In the genomic region with DNA sequence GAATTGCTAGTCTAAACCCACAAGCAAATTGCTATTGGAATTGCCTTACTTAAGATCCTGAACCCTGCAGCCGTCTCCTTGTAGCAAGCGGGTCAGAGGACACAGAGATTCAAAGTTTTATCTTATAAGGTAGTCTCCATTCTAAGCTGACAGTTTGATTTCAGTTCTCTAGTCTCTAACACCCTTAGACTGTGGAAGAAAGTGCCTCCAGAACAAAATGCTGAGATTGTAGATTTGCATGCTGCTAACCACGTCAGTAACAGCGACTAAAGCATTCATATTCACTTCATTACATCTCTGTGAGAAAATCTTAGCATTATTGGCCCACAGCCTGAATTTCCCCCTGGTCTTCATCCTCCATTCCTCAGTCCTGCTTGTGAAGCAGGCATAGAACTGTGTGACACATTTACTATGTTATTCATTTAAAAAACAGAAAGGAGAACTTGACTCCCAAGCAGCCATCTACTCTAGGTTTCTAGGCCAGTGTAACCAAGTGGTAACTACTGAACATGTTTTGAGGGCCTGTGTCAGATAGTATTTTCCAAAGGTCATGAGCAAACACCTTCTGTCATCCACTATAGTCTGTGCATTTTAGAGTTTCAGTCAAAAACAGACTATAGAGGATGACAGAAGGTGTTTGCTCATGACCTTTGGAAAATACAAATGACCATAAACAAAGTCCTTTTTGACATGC, we compare ENCODE assay signal across 1 cellular context.
TF ChIP-seq lines count a peak whose summit lies in the region.

No MANE protein-coding gene starts in this region.

TF ChIP-seq in HepG2, 621 proteins besides CTCF, POLR2A, EP300 and RAD21:
- TF ChIP-seq ELK4 (CRISPR knock-in tag; IDR thresholded peaks at IDR 0.05; ENCODE audit: borderline replicate concordance) (no peak), SAP130 (CRISPR knock-in tag; IDR thresholded peaks at IDR 0.05; ENCODE audit: low read depth) (0 out of 2 replicates have a peak, but pooled peaks have one; percentile 32), SOX5 (CRISPR knock-in tag; IDR thresholded peaks at IDR 0.05; ENCODE audit: borderline replicate concordance) (peak; percentile 22; the same call in 1 of the 2 replicates), ZNF251 (CRISPR knock-in tag; IDR thresholded peaks at IDR 0.05) (no peak), GATAD2A (CRISPR knock-in tag; IDR thresholded peaks at IDR 0.05) (no peak), ZNF556 (CRISPR knock-in tag; IDR thresholded peaks at IDR 0.05; ENCODE audit: borderline replicate concordance) (no peak), ZNF18 (CRISPR knock-in tag; IDR thresholded peaks at IDR 0.05; ENCODE audit: insufficient replicate concordance) (no peak), MAFK (conservative IDR thresholded peaks at IDR 0.05 in 1 of 2, IDR thresholded peaks at IDR 0.05 in 1 of 2; ENCODE audit: low read length in 2 of 2) (peak in 1 of 2 experiments; percentile 48; a peak in 1 of 4 replicates), ZNF670 (CRISPR knock-in tag; IDR thresholded peaks at IDR 0.05; ENCODE audit: borderline replicate concordance) (no peak), NR2F6 (IDR thresholded peaks at IDR 0.05) (no peak), NR2F6 (CRISPR knock-in tag; IDR thresholded peaks at IDR 0.05) (0 out of 2 replicates have a peak, but pooled peaks have one; percentile 8)
- TF ChIP-seq, protein P1, sequence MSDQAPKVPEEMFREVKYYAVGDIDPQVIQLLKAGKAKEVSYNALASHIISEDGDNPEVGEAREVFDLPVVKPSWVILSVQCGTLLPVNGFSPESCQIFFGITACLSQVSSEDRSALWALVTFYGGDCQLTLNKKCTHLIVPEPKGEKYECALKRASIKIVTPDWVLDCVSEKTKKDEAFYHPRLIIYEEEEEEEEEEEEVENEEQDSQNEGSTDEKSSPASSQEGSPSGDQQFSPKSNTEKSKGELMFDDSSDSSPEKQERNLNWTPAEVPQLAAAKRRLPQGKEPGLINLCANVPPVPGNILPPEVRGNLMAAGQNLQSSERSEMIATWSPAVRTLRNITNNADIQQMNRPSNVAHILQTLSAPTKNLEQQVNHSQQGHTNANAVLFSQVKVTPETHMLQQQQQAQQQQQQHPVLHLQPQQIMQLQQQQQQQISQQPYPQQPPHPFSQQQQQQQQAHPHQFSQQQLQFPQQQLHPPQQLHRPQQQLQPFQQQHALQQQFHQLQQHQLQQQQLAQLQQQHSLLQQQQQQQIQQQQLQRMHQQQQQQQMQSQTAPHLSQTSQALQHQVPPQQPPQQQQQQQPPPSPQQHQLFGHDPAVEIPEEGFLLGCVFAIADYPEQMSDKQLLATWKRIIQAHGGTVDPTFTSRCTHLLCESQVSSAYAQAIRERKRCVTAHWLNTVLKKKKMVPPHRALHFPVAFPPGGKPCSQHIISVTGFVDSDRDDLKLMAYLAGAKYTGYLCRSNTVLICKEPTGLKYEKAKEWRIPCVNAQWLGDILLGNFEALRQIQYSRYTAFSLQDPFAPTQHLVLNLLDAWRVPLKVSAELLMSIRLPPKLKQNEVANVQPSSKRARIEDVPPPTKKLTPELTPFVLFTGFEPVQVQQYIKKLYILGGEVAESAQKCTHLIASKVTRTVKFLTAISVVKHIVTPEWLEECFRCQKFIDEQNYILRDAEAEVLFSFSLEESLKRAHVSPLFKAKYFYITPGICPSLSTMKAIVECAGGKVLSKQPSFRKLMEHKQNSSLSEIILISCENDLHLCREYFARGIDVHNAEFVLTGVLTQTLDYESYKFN (CRISPR knock-in tag; conservative IDR thresholded peaks at IDR 0.05) = 0 out of 2 replicates have a peak, but pooled peaks have one; percentile 19
- TF ChIP-seq, protein P2, sequence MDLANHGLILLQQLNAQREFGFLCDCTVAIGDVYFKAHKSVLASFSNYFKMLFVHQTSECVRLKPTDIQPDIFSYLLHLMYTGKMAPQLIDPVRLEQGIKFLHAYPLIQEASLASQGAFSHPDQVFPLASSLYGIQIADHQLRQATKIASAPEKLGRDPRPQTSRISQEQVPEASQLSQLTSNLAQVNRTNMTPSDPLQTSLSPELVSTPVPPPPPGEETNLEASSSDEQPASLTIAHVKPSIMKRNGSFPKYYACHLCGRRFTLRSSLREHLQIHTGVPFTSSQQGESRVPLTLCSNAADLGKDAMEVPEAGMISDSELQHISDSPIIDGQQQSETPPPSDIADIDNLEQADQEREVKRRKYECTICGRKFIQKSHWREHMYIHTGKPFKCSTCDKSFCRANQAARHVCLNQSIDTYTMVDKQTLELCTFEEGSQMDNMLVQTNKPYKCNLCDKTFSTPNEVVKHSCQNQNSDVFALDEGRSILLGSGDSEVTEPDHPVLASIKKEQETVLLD (CRISPR knock-in tag; IDR thresholded peaks at IDR 0.05; ENCODE audit: low read depth) = no peak
- TF ChIP-seq, protein P3, sequence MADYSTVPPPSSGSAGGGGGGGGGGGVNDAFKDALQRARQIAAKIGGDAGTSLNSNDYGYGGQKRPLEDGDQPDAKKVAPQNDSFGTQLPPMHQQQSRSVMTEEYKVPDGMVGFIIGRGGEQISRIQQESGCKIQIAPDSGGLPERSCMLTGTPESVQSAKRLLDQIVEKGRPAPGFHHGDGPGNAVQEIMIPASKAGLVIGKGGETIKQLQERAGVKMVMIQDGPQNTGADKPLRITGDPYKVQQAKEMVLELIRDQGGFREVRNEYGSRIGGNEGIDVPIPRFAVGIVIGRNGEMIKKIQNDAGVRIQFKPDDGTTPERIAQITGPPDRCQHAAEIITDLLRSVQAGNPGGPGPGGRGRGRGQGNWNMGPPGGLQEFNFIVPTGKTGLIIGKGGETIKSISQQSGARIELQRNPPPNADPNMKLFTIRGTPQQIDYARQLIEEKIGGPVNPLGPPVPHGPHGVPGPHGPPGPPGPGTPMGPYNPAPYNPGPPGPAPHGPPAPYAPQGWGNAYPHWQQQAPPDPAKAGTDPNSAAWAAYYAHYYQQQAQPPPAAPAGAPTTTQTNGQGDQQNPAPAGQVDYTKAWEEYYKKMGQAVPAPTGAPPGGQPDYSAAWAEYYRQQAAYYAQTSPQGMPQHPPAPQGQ (CRISPR knock-in tag; IDR thresholded peaks at IDR 0.05; ENCODE audit: borderline replicate concordance) = no peak
